Comparison of ENCODE assay signal across 12 cellular contexts in the genomic region with DNA sequence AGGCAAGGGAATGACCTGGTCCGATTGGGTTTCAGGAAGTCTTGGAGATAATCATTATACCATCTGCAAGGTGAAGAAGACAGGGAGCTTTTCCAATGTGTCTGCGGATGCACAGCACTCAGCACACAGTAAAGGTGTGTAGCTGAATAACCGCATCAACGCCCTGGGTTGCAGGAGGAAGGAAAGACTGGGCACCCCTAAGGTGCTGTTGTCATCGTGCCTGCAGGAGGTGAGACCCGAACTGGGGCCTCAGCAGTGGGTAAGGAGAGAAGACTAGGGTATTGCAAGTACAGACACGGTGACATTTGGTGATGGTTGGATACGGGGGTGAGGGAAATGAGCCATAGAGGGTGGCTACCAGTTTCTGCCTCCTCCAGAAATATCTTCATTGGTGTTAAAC. TPM values are rescaled to one million over a fixed set of nuclear protein-coding genes. Genes with fewer than 3 reads are reported as not detected.
DNase-seq lines count a peak whose midpoint lies in the region; ATAC-seq and TF ChIP-seq lines count a peak whose summit lies in the region.
"Had no signal": no experiment of that assay in that cellular context is flagged by ENCODE, and none has a peak within 500 bp of the region (broad histone marks: within the 10 kb centered on the region; RNA-seq: fewer than 3 reads in every experiment).

No MANE protein-coding gene starts in this region.

- H3K27me3 ChIP-seq in right atrium auricular region (no peaks in the 10 kb centered on the region), heart left ventricle (peaks cover 0 to 4% (median 0%) of the 10 kb centered on the region in 9 donors), lower lobe of right lung (ENCODE audit: low read depth) (no peaks in the 10 kb centered on the region), HAP-1 (ENCODE audit: low read depth) (no peaks in the 10 kb centered on the region), dorsolateral prefrontal cortex (no peaks in the 10 kb centered on the region)
- H3K27me3 ChIP-seq: adrenal gland had no signal

- H3K4me3 Mint-ChIP-seq in activated T-helper 1 cell treated with anti-CD3 and anti-CD28 coated beads, Interleukin-12 subunit alpha, Interleukin-12 subunit beta, Interleukin-2, Interleukin-4 antibody, amounts not matched to agents 30 ng/mL and 10 ng/mL and 1 ng/mL, durations not matched to agents 14 hours and 24 hours and 36 hours: peak overlapping the region; percentile 87

- intact Hi-C loops in heart left ventricle (cut with DNase I) (loop anchor here in 7 of 10 donors (1.0 to 5.0 kb wide), 6 partner anchors 46 to 74 kb away; partner anchors contain the start of gene ZNF362 (in 1 of the 7)), lower lobe of right lung (cut with DNase I) (no loop called here), dorsolateral prefrontal cortex (cut with DNase I) (loop anchor here (5.0 to 10.0 kb wide), 2 partner anchors 74 to 182 kb away; partner anchors contain the start of gene ZNF362 (in 2 of the 2))
- intact Hi-C loops in activated T-helper 1 cell treated with anti-CD3 and anti-CD28 coated beads, Interleukin-12 subunit alpha, Interleukin-12 subunit beta, Interleukin-2, Interleukin-4 antibody, amounts not matched to agents 30 ng/mL and 10 ng/mL and 1 ng/mL, durations not matched to agents 14 hours and 24 hours and 36 hours (cut with micrococcal nuclease): loop anchor here (1.0 to 10.0 kb wide), 5 partner anchors 56 to 1888 kb away; partner anchors contain the start of genes S100PBP, SNRNP40, YARS1 and ZCCHC17

- in situ Hi-C loops in HAP-1 (cut with MboI; ENCODE audit: low sequenced_read_pairs): no loop called here

- 64 to 68% (median 66%) methylated on average over 8 of the region's 8 CpGs for WGBS in heart left ventricle, 4 donors

- ATAC-seq in heart left ventricle (no peak), lower lobe of right lung (no peak), GM21381 (IDR thresholded peaks at IDR 0.05; ENCODE audit: unreplicated experiment) (no peak)

- H3K9me3 Mint-ChIP-seq in activated T-helper 1 cell treated with anti-CD3 and anti-CD28 coated beads, Interleukin-12 subunit alpha, Interleukin-12 subunit beta, Interleukin-2, Interleukin-4 antibody, amounts not matched to agents 30 ng/mL and 10 ng/mL and 1 ng/mL, durations not matched to agents 14 hours and 24 hours and 36 hours: no peaks in the 10 kb centered on the region

- peaks cover 0 to 21% of the 10 kb centered on the region in 2 donors for H3K4me1 ChIP-seq in right atrium auricular region
- peaks cover 0 to 26% (median 9%) of the 10 kb centered on the region in 12 donors for H3K4me1 ChIP-seq in heart left ventricle
- H3K4me1 ChIP-seq in lower lobe of right lung: peaks cover 9% of the 10 kb centered on the region
- H3K4me1 ChIP-seq in HAP-1: peaks cover 23% of the 10 kb centered on the region

- H3K9me3 ChIP-seq in right atrium auricular region: no peaks in the 10 kb centered on the region
- H3K9me3 ChIP-seq in heart left ventricle: no peaks in the 10 kb centered on the region
- no peaks in the 10 kb centered on the region for H3K9me3 ChIP-seq in lower lobe of right lung
- H3K9me3 ChIP-seq in HAP-1: no peaks in the 10 kb centered on the region
- H3K9me3 ChIP-seq: adrenal gland had no signal

- no peak overlapping the region for H3K27ac Mint-ChIP-seq in activated T-helper 1 cell treated with anti-CD3 and anti-CD28 coated beads, Interleukin-12 subunit alpha, Interleukin-12 subunit beta, Interleukin-2, Interleukin-4 antibody, amounts not matched to agents 30 ng/mL and 10 ng/mL and 1 ng/mL, durations not matched to agents 14 hours and 24 hours and 36 hours

- TF ChIP-seq POLR2A in heart left ventricle (IDR thresholded peaks at IDR 0.05): no peak

- peaks cover 4% of the 10 kb centered on the region for H3K36me3 Mint-ChIP-seq in activated T-helper 1 cell treated with anti-CD3 and anti-CD28 coated beads, Interleukin-12 subunit alpha, Interleukin-12 subunit beta, Interleukin-2, Interleukin-4 antibody, amounts not matched to agents 30 ng/mL and 10 ng/mL and 1 ng/mL, durations not matched to agents 14 hours and 24 hours and 36 hours (ENCODE audit: low read depth)

- peaks cover 19% of the 10 kb centered on the region for H3K27me3 Mint-ChIP-seq in activated T-helper 1 cell treated with anti-CD3 and anti-CD28 coated beads, Interleukin-12 subunit alpha, Interleukin-12 subunit beta, Interleukin-2, Interleukin-4 antibody, amounts not matched to agents 30 ng/mL and 10 ng/mL and 1 ng/mL, durations not matched to agents 14 hours and 24 hours and 36 hours (ENCODE audit: insufficient read depth)

- DNase-seq in right atrium auricular region (ENCODE audit: low spot score) (peak; percentile 42), heart left ventricle (no peak), mucosa of gallbladder (ENCODE audit: low spot score) (peak; percentile 9), lower lobe of right lung (no peak), HAP-1 (ENCODE audit: low spot score in 2 of 2) (no peak), dorsolateral prefrontal cortex (no peak)
- DNase-seq in activated T-helper 1 cell treated with anti-CD3 and anti-CD28 coated beads, Interleukin-12 subunit alpha, Interleukin-12 subunit beta, Interleukin-2, Interleukin-4 antibody, amounts not matched to agents 30 ng/mL and 10 ng/mL and 1 ng/mL, durations not matched to agents 14 hours and 24 hours and 36 hours (ENCODE audit: low spot score): no peak
- DNase-seq: AML-193, cortex of kidney, Karpas-422 had no signal

- TF ChIP-seq CTCF in right atrium auricular region (IDR thresholded peaks at IDR 0.05): no peak
- TF ChIP-seq CTCF in heart left ventricle (IDR thresholded peaks at IDR 0.05): no peak
- TF ChIP-seq CTCF in lower lobe of right lung (IDR thresholded peaks at IDR 0.05): no peak
- no peak for TF ChIP-seq CTCF in dorsolateral prefrontal cortex (IDR thresholded peaks at IDR 0.05 in 54 of 56, conservative IDR thresholded peaks at IDR 0.05 in 2 of 56; ENCODE audit: low read depth in 1 of 56, partially characterized antibody in 56 of 56)

- H3K36me3 ChIP-seq in right atrium auricular region: no peaks in the 10 kb centered on the region
- H3K36me3 ChIP-seq in heart left ventricle: peaks cover 0 to 4% (median 0%) of the 10 kb centered on the region in 9 donors
- no peaks in the 10 kb centered on the region for H3K36me3 ChIP-seq in lower lobe of right lung
- H3K36me3 ChIP-seq in HAP-1 (replicated peaks): no peaks in the 10 kb centered on the region
- H3K36me3 ChIP-seq: adrenal gland had no signal

- no peak overlapping the region for H3K4me3 ChIP-seq in right atrium auricular region
- no peak overlapping the region for H3K4me3 ChIP-seq in heart left ventricle
- H3K4me3 ChIP-seq in lower lobe of right lung: no peak overlapping the region
- no peak overlapping the region for H3K4me3 ChIP-seq in HAP-1
- H3K4me3 ChIP-seq in dorsolateral prefrontal cortex: peak overlapping the region in 3 of 59 donors; percentile 85 to 91 (median 85)

- peaks cover 28% of the 10 kb centered on the region for H3K4me1 Mint-ChIP-seq in activated T-helper 1 cell treated with anti-CD3 and anti-CD28 coated beads, Interleukin-12 subunit alpha, Interleukin-12 subunit beta, Interleukin-2, Interleukin-4 antibody, amounts not matched to agents 30 ng/mL and 10 ng/mL and 1 ng/mL, durations not matched to agents 14 hours and 24 hours and 36 hours (ENCODE audit: low read depth)

- H3K27ac ChIP-seq in right atrium auricular region: no peak overlapping the region
- H3K27ac ChIP-seq in heart left ventricle: peak overlapping the region in 6 of 12 donors; percentile 9 to 89 (median 76)
- H3K27ac ChIP-seq in lower lobe of right lung: no peak overlapping the region
- H3K27ac ChIP-seq in dorsolateral prefrontal cortex: peak overlapping the region in 20 of 59 donors; percentile 6 to 91 (median 46)

RNA-seq across cellular contexts. Expression of gene TRIM62, which starts 1.1 kb away (rescaled TPM):
- total RNA-seq in right atrium auricular region (1 to 10 TPM; 2.4 to 6.8 TPM), heart left ventricle (1 to 10 TPM; 1.9 to 6.1 (median 3.3) TPM), mucosa of gallbladder (8.5 TPM), lower lobe of right lung (6.5 TPM), dorsolateral prefrontal cortex (10 to 100 TPM in 104 of 120 experiments, 1 to 10 TPM in 16; 6.7 to 37.6 (median 13.9) TPM)
- polyA plus RNA-seq in heart left ventricle: 1 to 10 TPM; 1.8 to 3.8 TPM
- 4.1 and 4.5 TPM in 2 replicates for total RNA-seq in activated T-helper 1 cell treated with anti-CD3 and anti-CD28 coated beads, Interleukin-12 subunit alpha, Interleukin-12 subunit beta, Interleukin-2, Interleukin-4 antibody, amounts not matched to agents 30 ng/mL and 10 ng/mL and 1 ng/mL, durations not matched to agents 14 hours and 24 hours and 36 hours

Comparison
In these comparisons a context has a peak if more than half of its experiments do, and no peak if none do; other contexts are left out.
1. DNase-seq: peak in right atrium auricular region (single experiment) and mucosa of gallbladder (single experiment); none in heart left ventricle (0 of 5), activated T-helper 1 cell treated with anti-CD3 and anti-CD28 coated beads, Interleukin-12 subunit alpha, Interleukin-12 subunit beta, Interleukin-2, Interleukin-4 antibody, amounts not matched to agents 30 ng/mL and 10 ng/mL and 1 ng/mL, durations not matched to agents 14 hours and 24 hours and 36 hours (single experiment), lower lobe of right lung (single experiment), HAP-1 (0 of 2) and dorsolateral prefrontal cortex (0 of 10).